Comparison of ENCODE assay signal across 18 cellular contexts in the genomic region with DNA sequence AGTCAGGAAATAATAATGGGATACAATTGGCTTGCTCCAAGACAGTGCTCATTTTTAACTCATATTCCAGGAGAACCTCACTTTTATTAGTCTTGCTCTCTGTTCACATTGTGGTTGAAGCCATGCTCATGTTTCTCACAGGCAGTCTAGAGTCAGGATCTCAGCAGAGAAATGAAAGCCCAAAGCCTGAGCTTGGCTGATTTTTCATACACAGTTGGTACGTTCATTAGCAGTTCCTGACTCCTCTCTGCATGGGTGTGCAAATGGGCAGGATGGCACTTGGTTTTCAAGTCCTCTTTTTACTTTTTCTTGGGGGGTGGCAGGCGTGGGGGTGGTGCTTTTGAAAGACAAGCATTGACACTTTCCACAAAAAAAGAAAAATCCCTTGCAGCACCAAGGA. TPM values are rescaled to one million over a fixed set of nuclear protein-coding genes. Genes with fewer than 3 reads are reported as not detected.
A peak's percentile ranks its signal among the peaks of the same experiment; 100 is the strongest.
DNase-seq lines count a peak whose midpoint lies in the region; ATAC-seq and TF ChIP-seq lines count a peak whose summit lies in the region.
"Had no signal": no experiment of that assay in that cellular context is flagged by ENCODE, and none has a peak within 500 bp of the region (broad histone marks: within the 10 kb centered on the region; RNA-seq: fewer than 3 reads in every experiment).

No MANE protein-coding gene starts in this region.

- TF ChIP-seq CTCF in endothelial cell (IDR thresholded peaks at IDR 0.05; ENCODE audit: unreplicated experiment): no peak
- no peak for TF ChIP-seq CTCF in neural progenitor cell (IDR thresholded peaks at IDR 0.05)

- H3K27me3 ChIP-seq in neural progenitor cell: no peaks in the 10 kb centered on the region

- H3K9ac ChIP-seq in neural progenitor cell: no peak overlapping the region
- H3K9ac ChIP-seq: GM23248 had no signal

- H3K4me2 ChIP-seq in neural progenitor cell: no peak overlapping the region
- H3K4me2 ChIP-seq: A549 had no signal

- H3K27me3 Mint-ChIP-seq in T-helper 17 cell: peaks cover 50% of the 10 kb centered on the region
- no peaks in the 10 kb centered on the region for H3K27me3 Mint-ChIP-seq in endothelial cell (ENCODE audit: unreplicated experiment)
- peaks cover 9% of the 10 kb centered on the region for H3K27me3 Mint-ChIP-seq in neural progenitor cell (ENCODE audit: insufficient read depth, low read depth)

- H3F3A ChIP-seq in neural progenitor cell (ENCODE audit: low read depth): peaks cover 14% of the 10 kb centered on the region

- DNase-seq in G401 (ENCODE audit: low spot score) (peak; percentile 72), T-helper 17 cell (no peak), endothelial cell (ENCODE audit: low spot score) (no peak), neural progenitor cell (ENCODE audit: low spot score) (no peak), HuH-7 (ENCODE audit: low spot score) (no peak), OCI-M1 (lab: John Stamatoyannopoulos, UW) (no peak)
- DNase-seq: AML-193; Caco-2; CD4-positive, alpha-beta T cell; DMS153; DMS79; GF-D8; GM23248; HCEC 1CT had no signal

- H3K27ac ChIP-seq in neural progenitor cell: no peak overlapping the region
- H3K27ac ChIP-seq: 22Rv1, A549, C4-2B, GM23248 had no signal

- H3K4me3 Mint-ChIP-seq in T-helper 17 cell (no peak overlapping the region), endothelial cell (ENCODE audit: unreplicated experiment) (peak overlapping the region; percentile 2), neural progenitor cell (no peak overlapping the region)
- H3K4me3 Mint-ChIP-seq: CD4-positive, alpha-beta T cell had no signal

- H3K36me3 Mint-ChIP-seq in T-helper 17 cell (ENCODE audit: low read depth) (no peaks in the 10 kb centered on the region), endothelial cell (ENCODE audit: low read depth, unreplicated experiment) (no peaks in the 10 kb centered on the region), neural progenitor cell (no peaks in the 10 kb centered on the region)

- H3K79me2 ChIP-seq in neural progenitor cell (ENCODE audit: low read depth): no peaks in the 10 kb centered on the region

- H3K4me1 Mint-ChIP-seq in T-helper 17 cell (peaks cover 2% of the 10 kb centered on the region), endothelial cell (ENCODE audit: unreplicated experiment) (peaks cover 61% of the 10 kb centered on the region), neural progenitor cell (peaks cover 80% of the 10 kb centered on the region)

- ATAC-seq in T-helper 17 cell (no peak), GM19455 (IDR thresholded peaks at IDR 0.05; ENCODE audit: unreplicated experiment) (no peak)
- ATAC-seq: A549 had no signal

- no peaks in the 10 kb centered on the region for H4K20me1 ChIP-seq in neural progenitor cell (ENCODE audit: low read depth)

- H3K4me3 ChIP-seq in neural progenitor cell: no peak overlapping the region
- H3K4me3 ChIP-seq: A549, GM23248 had no signal

- no peaks in the 10 kb centered on the region for H3K36me3 ChIP-seq in neural progenitor cell

- H3K9me3 Mint-ChIP-seq in endothelial cell (ENCODE audit: unreplicated experiment): no peaks in the 10 kb centered on the region
- no peaks in the 10 kb centered on the region for H3K9me3 Mint-ChIP-seq in neural progenitor cell
- H3K9me3 Mint-ChIP-seq: CD4-positive, alpha-beta T cell had no signal

- in situ Hi-C loops in G401 (cut with HindIII; ENCODE audit: low sequenced_read_pairs): no loop called here

- H3K27ac Mint-ChIP-seq in T-helper 17 cell (peak overlapping the region; percentile 47), endothelial cell (ENCODE audit: unreplicated experiment) (peak overlapping the region; percentile 73), neural progenitor cell (no peak overlapping the region)
- H3K27ac Mint-ChIP-seq: CD4-positive, alpha-beta T cell had no signal

- peak overlapping the region; percentile 2 for H2AFZ ChIP-seq in neural progenitor cell (replicated peaks)
- H2AFZ ChIP-seq: GM23248 had no signal

- H3K9me3 ChIP-seq in T-helper 17 cell (ENCODE audit: control insufficient read depth, low read length, poor library complexity, severe bottlenecking): no peaks in the 10 kb centered on the region
- H3K9me3 ChIP-seq in neural progenitor cell (ENCODE audit: low read depth): no peaks in the 10 kb centered on the region
- H3K9me3 ChIP-seq: A549, Caco-2 had no signal

- H3K4me1 ChIP-seq in neural progenitor cell: peaks cover 53% of the 10 kb centered on the region
- H3K4me1 ChIP-seq: Caco-2 had no signal

RNA-seq across cellular contexts. Expression of a gene that starts 56.0 kb away (rescaled TPM):
- total RNA-seq in G401 (2014; rRNA removed; shearing (Covaris generic)): 1.2 and 1.7 TPM in 2 replicates
- total RNA-seq in T-helper 17 cell: 10 to 100 TPM; 38.1 to 53.3 TPM
- 120 TPM for total RNA-seq in endothelial cell (ENCODE audit: unreplicated experiment)
- 5.2 and 7.2 TPM in 2 replicates for total RNA-seq in neural progenitor cell (ENCODE audit: low replicate concordance)
